In the genomic region with DNA sequence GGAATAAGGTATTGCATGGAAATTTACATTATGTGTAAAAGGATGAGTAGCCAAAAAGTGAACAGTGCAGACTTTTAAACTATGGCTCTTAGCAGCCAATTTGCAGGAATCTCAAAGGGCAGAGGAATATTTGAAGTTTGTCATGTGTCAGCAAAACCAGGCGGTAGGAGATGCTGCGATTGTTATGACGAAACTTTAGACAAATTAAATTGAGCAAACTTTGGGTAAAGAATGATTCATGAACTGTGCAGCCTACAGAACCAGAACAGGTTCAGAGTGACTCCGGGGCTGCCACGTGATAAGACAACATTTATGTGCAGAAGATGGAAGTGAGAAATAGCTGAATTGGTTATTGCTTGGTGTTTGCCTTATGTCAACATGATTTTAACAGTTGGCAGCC, we compare ENCODE assay signal across 20 cellular contexts.
"Had no signal": no experiment of that assay in that cellular context is flagged by ENCODE, and none has a peak within 500 bp of the region (broad histone marks: within the 10 kb centered on the region; RNA-seq: fewer than 3 reads in every experiment).

No MANE protein-coding gene starts in this region.

- H3K4me2 ChIP-seq: hepatocyte had no signal

- H3K9me3 ChIP-seq: colonic mucosa, gastroesophageal sphincter, right lobe of liver, transverse colon had no signal

- DNase-seq: activated CD4-positive, alpha-beta T cell treated with anti-CD3 and anti-CD28 coated beads, Interleukin-2, amount 50 U/mL, for 1 hour; activated CD4-positive, CD25-positive, alpha-beta regulatory T cell treated with anti-CD3 and anti-CD28 coated beads, Interleukin-2, amount 50 U/mL, for 72 hours; activated CD8-positive, alpha-beta T cell treated with anti-CD3 and anti-CD28 coated beads for 36 hours; activated naive CD4-positive, alpha-beta T cell; activated T-cell treated with anti-CD3 and anti-CD28 coated beads, Interleukin-2, amount 50 U/mL, for 48 hours; anterior cingulate cortex; colonic mucosa; effector CD8-positive, alpha-beta T cell; islet precursor cell; left cardiac atrium; left ventricle myocardium superior; posterior cingulate gyrus; right lobe of liver; stimulated activated CD4-positive, alpha-beta T cell treated with anti-CD3 and anti-CD28 coated beads, Interleukin-2, amount 100 ng/mL, for 48 hours; stimulated activated naive CD4-positive, alpha-beta T cell treated with Interleukin-2 at 50 U/mL for 16 hours; T1000; transverse colon had no signal

- H3K79me2 ChIP-seq: hepatocyte had no signal

- H3K4me3 ChIP-seq: colonic mucosa, gastroesophageal sphincter, hepatocyte, right lobe of liver, transverse colon had no signal

- H3K27me3 ChIP-seq: colonic mucosa, gastroesophageal sphincter, hepatocyte, right lobe of liver, transverse colon had no signal

- ATAC-seq: activated CD8-positive, alpha-beta T cell treated with anti-CD3 and anti-CD28 coated beads for 36 hours; activated naive CD4-positive, alpha-beta T cell treated with anti-CD3 and anti-CD28 coated beads, Interleukin-2, amount 50 U/mL, for 72 hours; gastroesophageal sphincter; left cardiac atrium; left ventricle myocardium superior had no signal

- H3K36me3 ChIP-seq: colonic mucosa, gastroesophageal sphincter, right lobe of liver, transverse colon had no signal

- H2AFZ ChIP-seq: hepatocyte had no signal

- H3K4me1 ChIP-seq: colonic mucosa, gastroesophageal sphincter, transverse colon had no signal

- H3K27ac ChIP-seq: colonic mucosa, gastroesophageal sphincter, hepatocyte, right lobe of liver, transverse colon had no signal
